In genomic region chr22:28051787-28052356, GRCh38 we compare ENCODE assay signal across 9 cellular contexts.
DNase-seq lines count a peak whose midpoint lies in the region; ATAC-seq and TF ChIP-seq lines count a peak whose summit lies in the region.
"Had no signal": no experiment of that assay in that cellular context is flagged by ENCODE, and none has a peak within 500 bp of the region (broad histone marks: within the 10 kb centered on the region; RNA-seq: fewer than 3 reads in every experiment).

No MANE protein-coding gene starts in this region.

- TF ChIP-seq CTCF in Caco-2 (IDR thresholded peaks at IDR 0.05; ENCODE audit: insufficient read depth in 1 of 2, low read depth in 1 of 2, low read length in 1 of 2, severe bottlenecking in 1 of 2, unreplicated experiment in 1 of 2) (peak; percentile 75 to 89), RWPE1 (conservative IDR thresholded peaks at IDR 0.05; ENCODE audit: low read depth) (peak; percentile 74), chondrocyte (IDR thresholded peaks at IDR 0.05) (peak; percentile 96)

- H3K4me3 ChIP-seq in Caco-2 (ENCODE audit: low read depth, low read length), result no peak overlapping the region

- H3K36me3 Mint-ChIP-seq in Caco-2 (ENCODE audit: insufficient read depth, unreplicated experiment) (no peaks in the 10 kb centered on the region), chondrocyte (ENCODE audit: low read depth) (no peaks in the 10 kb centered on the region)
- H3K36me3 Mint-ChIP-seq: naive thymus-derived CD8-positive, alpha-beta T cell had no signal

- H3K4me1 ChIP-seq in Caco-2, result no peaks in the 10 kb centered on the region

- no TSS peak for BruUV-seq in Caco-2 (replicated peaks; lab: Mats Ljungman, UMichigan)

- intact Hi-C loops in Caco-2 (cut with micrococcal nuclease; ENCODE audit: unreplicated experiment), result loop anchor here (1.0 kb wide), 2 partner anchors 390 to 542 kb away; no protein-coding TSS in a partner anchor

- H3K4me3 Mint-ChIP-seq in Caco-2 (ENCODE audit: unreplicated experiment) (no peak overlapping the region), chondrocyte (ENCODE audit: unreplicated experiment) (no peak overlapping the region)
- H3K4me3 Mint-ChIP-seq: naive thymus-derived CD8-positive, alpha-beta T cell had no signal

- no peaks in the 10 kb centered on the region for H3K27me3 ChIP-seq in Caco-2 (replicated peaks; ENCODE audit: control insufficient read depth, insufficient read depth, low read length)

- H3K27ac ChIP-seq in RWPE1, result no peak overlapping the region

- H3K9me3 Mint-ChIP-seq in Caco-2 (ENCODE audit: unreplicated experiment) (no peaks in the 10 kb centered on the region), chondrocyte (ENCODE audit: low read depth) (no peaks in the 10 kb centered on the region)
- H3K9me3 Mint-ChIP-seq: naive thymus-derived CD8-positive, alpha-beta T cell had no signal

- H3K27ac Mint-ChIP-seq in Caco-2 (ENCODE audit: unreplicated experiment) (no peak overlapping the region), chondrocyte (ENCODE audit: unreplicated experiment) (no peak overlapping the region)
- H3K27ac Mint-ChIP-seq: naive thymus-derived CD8-positive, alpha-beta T cell had no signal

- H3K9me3 ChIP-seq in Caco-2, result no peaks in the 10 kb centered on the region

- POLR2A ChIA-PET in Caco-2 (lab: Charles Lee), result no interaction called here
- POLR2A ChIA-PET in RWPE1 (lab: Yijun Ruan, JAX; ENCODE audit: low non-redundant PET), result no interaction called here

- ATAC-seq in left lobe of liver (peak; percentile 87), HG03439 (IDR thresholded peaks at IDR 0.05; ENCODE audit: unreplicated experiment) (no peak)
- ATAC-seq: naive thymus-derived CD8-positive, alpha-beta T cell had no signal

- DNase-seq in Caco-2 (peak; percentile 69 to 77), HK-2 (ENCODE audit: unreplicated experiment) (peak; percentile 63), RWPE1 (ENCODE audit: low spot score) (peak; percentile 33), chondrocyte (ENCODE audit: low spot score) (no peak), left lobe of liver (ENCODE audit: low spot score) (peak; percentile 65), UCSD-AML1 (lab: John Stamatoyannopoulos, UW; ENCODE audit: unreplicated experiment) (no peak)
- DNase-seq in stimulated activated CD8-positive, alpha-beta memory T cell treated with anti-CD3 and anti-CD28 coated beads, Interleukin-7, amount 100 ng/mL, for 24 hours (ENCODE audit: low read depth), result peak; percentile 5

- no peaks in the 10 kb centered on the region for H3K36me3 ChIP-seq in Caco-2 (ENCODE audit: control insufficient read depth, insufficient read depth, low read length)

- CTCF ChIA-PET in Caco-2 (lab: Charles Lee) (interaction anchor here (0.6 to 1.8 kb wide), 7 partner anchors 17 to 1519 kb away, joined by 3 to 10 read pairs (median 4); no protein-coding TSS in a partner anchor), RWPE1 (lab: Yijun Ruan, JAX) (interaction anchor here (0.6 to 1.4 kb wide), 17 partner anchors 9 to 634 kb away, joined by 3 to 8 read pairs (median 4); no protein-coding TSS in a partner anchor)

- no peaks in the 10 kb centered on the region for H3K4me1 Mint-ChIP-seq in Caco-2 (ENCODE audit: low read depth, unreplicated experiment)
- H3K4me1 Mint-ChIP-seq in chondrocyte (ENCODE audit: low read depth), result peaks cover 17% of the 10 kb centered on the region

- H3K27me3 Mint-ChIP-seq in Caco-2 (ENCODE audit: insufficient read depth, unreplicated experiment), result peaks cover 3% of the 10 kb centered on the region
- H3K27me3 Mint-ChIP-seq in chondrocyte (ENCODE audit: low read depth), result no peaks in the 10 kb centered on the region

Comparison
In these comparisons a context has a peak if more than half of its experiments do, and no peak if none do; other contexts are left out.
1. DNase-seq: peak in Caco-2 (2 of 2), HK-2 (single experiment), RWPE1 (single experiment), left lobe of liver (single experiment) and stimulated activated CD8-positive, alpha-beta memory T cell treated with anti-CD3 and anti-CD28 coated beads, Interleukin-7, amount 100 ng/mL, for 24 hours (single experiment); none in chondrocyte (single experiment) and UCSD-AML1 (single experiment).
2. Peak in every context shown above with its lines, with median percentiles within 50 percentile points of each other: CTCF ChIP-seq.